Comparison of ENCODE assay signal across 13 cellular contexts in genomic region chr9:122040573-122041242, GRCh38.
"Had no signal": no experiment of that assay in that cellular context is flagged by ENCODE, and none has a peak within 500 bp of the region (broad histone marks: within the 10 kb centered on the region; RNA-seq: fewer than 3 reads in every experiment).

No MANE protein-coding gene starts in this region.

- H3K4me3 Mint-ChIP-seq: activated naive CD4-positive, alpha-beta T cell treated with anti-CD3 and anti-CD28 coated beads for 36 hours had no signal

- H3K4me1 ChIP-seq: colonic mucosa had no signal

- DNase-seq: activated CD4-positive, alpha-beta T cell treated with anti-CD3 and anti-CD28 coated beads for 4 hours; activated naive CD4-positive, alpha-beta T cell treated with anti-CD3 and anti-CD28 coated beads for 36 hours; colonic mucosa; effector CD4-positive, alpha-beta T cell; left ventricle myocardium inferior; mesendoderm; pancreas; retina; stimulated activated naive CD4-positive, alpha-beta T cell; T1000; trophoblast cell; WERI-Rb-1 had no signal

- H3K27ac ChIP-seq: colonic mucosa, pancreas, WERI-Rb-1 had no signal

- H3K4me3 ChIP-seq: colonic mucosa, left ventricle myocardium inferior, pancreas, smooth muscle cell had no signal

- H3K27me3 ChIP-seq: colonic mucosa, pancreas had no signal

- H3K27ac Mint-ChIP-seq: activated naive CD4-positive, alpha-beta T cell treated with anti-CD3 and anti-CD28 coated beads for 36 hours had no signal

- ATAC-seq: pancreas had no signal

- H3K36me3 ChIP-seq: colonic mucosa, pancreas, WERI-Rb-1 had no signal

- H3K9me3 ChIP-seq: colonic mucosa, pancreas had no signal
